Comparison of ENCODE assay signal across 10 cellular contexts in genomic region chr2:42791606-42792005, GRCh38. TPM values are rescaled to one million over a fixed set of nuclear protein-coding genes. Genes with fewer than 3 reads are reported as not detected.
A peak's percentile ranks its signal among the peaks of the same experiment; 100 is the strongest.
DNase-seq lines count a peak whose midpoint lies in the region; ATAC-seq lines count a peak whose summit lies in the region.
"Had no signal": no experiment of that assay in that cellular context is flagged by ENCODE, and none has a peak within 500 bp of the region (broad histone marks: within the 10 kb centered on the region; RNA-seq: fewer than 3 reads in every experiment).

No MANE protein-coding gene starts in this region.

- no peak overlapping the region for H2BK5ac ChIP-seq in mesendoderm (ENCODE audit: low read length)

- no peaks in the 10 kb centered on the region for H3K9me3 ChIP-seq in subcutaneous abdominal adipose tissue (ENCODE audit: control insufficient read depth in 5 of 5, low read length in 5 of 5)

- H3K27me3 Mint-ChIP-seq in T-helper 1 cell treated with Interleukin-12 subunit alpha and Interleukin-12 subunit beta and Interleukin-4 antibody, amounts not matched to agents 30 μg/mL and 1 μg/mL, for 36 hours (ENCODE audit: low read depth) = peaks cover 46% of the 10 kb centered on the region
- peaks cover 21% of the 10 kb centered on the region for H3K27me3 Mint-ChIP-seq in activated naive CD8-positive, alpha-beta T cell

- no peak overlapping the region for H4K8ac ChIP-seq in mesendoderm (ENCODE audit: low read depth, low read length)

- H2AK5ac ChIP-seq in mesendoderm (ENCODE audit: low read length) = no peak overlapping the region

- ATAC-seq in HG02938 (IDR thresholded peaks at IDR 0.05; ENCODE audit: unreplicated experiment) (no peak), HG03039 (IDR thresholded peaks at IDR 0.05; ENCODE audit: unreplicated experiment) (no peak)

- peaks cover 18% of the 10 kb centered on the region for H3K4me1 Mint-ChIP-seq in T-helper 1 cell treated with Interleukin-12 subunit alpha and Interleukin-12 subunit beta and Interleukin-4 antibody, amounts not matched to agents 30 μg/mL and 1 μg/mL, for 36 hours (ENCODE audit: low read depth)
- H3K4me1 Mint-ChIP-seq in activated naive CD8-positive, alpha-beta T cell (ENCODE audit: low read depth) = peaks cover 24% of the 10 kb centered on the region

- no peak overlapping the region for H2BK15ac ChIP-seq in mesendoderm (replicated peaks; ENCODE audit: low read depth)

- H3K4me3 ChIP-seq in mesendoderm (ENCODE audit: low read length) (no peak overlapping the region), subcutaneous abdominal adipose tissue (ENCODE audit: low read depth in 1 of 5, low read length in 5 of 5) (peak overlapping the region; percentile 71 to 80 (median 77))

- no peaks in the 10 kb centered on the region for H3K79me2 ChIP-seq in mesendoderm (ENCODE audit: control insufficient read depth, insufficient read depth, low read length)

- no CpG with 5 or more reads among the region's 4 CpGs for WGBS in mesendoderm (ENCODE audit: extremely low coverage, insufficient coverage, low lambda C conversion rate)

- peak overlapping the region; percentile 2 for H3K23ac ChIP-seq in mesendoderm (ENCODE audit: low read length)

- no peak overlapping the region for H2BK120ac ChIP-seq in mesendoderm (ENCODE audit: low read depth, low read length)

- H3K4me2 ChIP-seq in mesendoderm (ENCODE audit: low read length) = no peak overlapping the region

- peaks cover 2% of the 10 kb centered on the region for H3K79me1 ChIP-seq in mesendoderm (ENCODE audit: low read length)

- no peak overlapping the region for H3K27ac Mint-ChIP-seq in T-helper 1 cell treated with Interleukin-12 subunit alpha and Interleukin-12 subunit beta and Interleukin-4 antibody, amounts not matched to agents 30 μg/mL and 1 μg/mL, for 36 hours
- H3K27ac Mint-ChIP-seq in activated naive CD8-positive, alpha-beta T cell = no peak overlapping the region

- peak overlapping the region; percentile 77 for H3K56ac ChIP-seq in mesendoderm (ENCODE audit: low read length)

- DNase-seq in T-helper 1 cell = no peak
- no peak for DNase-seq in mesendoderm
- no peak for DNase-seq in activated CD8-positive, alpha-beta memory T cell treated with anti-CD3 and anti-CD28 coated beads, Interleukin-2, amount 50 U/mL, for 48 hours
- DNase-seq: GDM1 had no signal

- no peaks in the 10 kb centered on the region for H3K9me3 Mint-ChIP-seq in T-helper 1 cell treated with Interleukin-12 subunit alpha and Interleukin-12 subunit beta and Interleukin-4 antibody, amounts not matched to agents 30 μg/mL and 1 μg/mL, for 36 hours
- no peaks in the 10 kb centered on the region for H3K9me3 Mint-ChIP-seq in activated naive CD8-positive, alpha-beta T cell (ENCODE audit: low read depth)

- H4K5ac ChIP-seq in mesendoderm (ENCODE audit: low read length) = no peak overlapping the region

- peak overlapping the region; percentile 85 for H3K18ac ChIP-seq in mesendoderm (ENCODE audit: low read length)

- H3K36me3 Mint-ChIP-seq in T-helper 1 cell treated with Interleukin-12 subunit alpha and Interleukin-12 subunit beta and Interleukin-4 antibody, amounts not matched to agents 30 μg/mL and 1 μg/mL, for 36 hours (ENCODE audit: low read depth) = peaks cover 3% of the 10 kb centered on the region
- H3K36me3 Mint-ChIP-seq in activated naive CD8-positive, alpha-beta T cell = peaks cover 8% of the 10 kb centered on the region

- H3K27me3 ChIP-seq in mesendoderm (ENCODE audit: insufficient read depth, low read length, poor library complexity) = no peaks in the 10 kb centered on the region
- no peaks in the 10 kb centered on the region for H3K27me3 ChIP-seq in subcutaneous abdominal adipose tissue (ENCODE audit: control insufficient read depth in 5 of 5, insufficient read depth in 4 of 5, low read length in 5 of 5)

- no peak overlapping the region for H3K27ac ChIP-seq in mesendoderm (ENCODE audit: low read depth, low read length)
- H3K27ac ChIP-seq in subcutaneous abdominal adipose tissue (ENCODE audit: low read depth, low read length) = no peak overlapping the region
- H3K27ac ChIP-seq: 22Rv1 had no signal

- H3K4me3 Mint-ChIP-seq in T-helper 1 cell treated with Interleukin-12 subunit alpha and Interleukin-12 subunit beta and Interleukin-4 antibody, amounts not matched to agents 30 μg/mL and 1 μg/mL, for 36 hours = peak overlapping the region; percentile 11
- H3K4me3 Mint-ChIP-seq in activated naive CD8-positive, alpha-beta T cell = peak overlapping the region; percentile 85

- H3K36me3 ChIP-seq in mesendoderm (ENCODE audit: control insufficient read depth, insufficient read depth, low read length) (no peaks in the 10 kb centered on the region), subcutaneous abdominal adipose tissue (ENCODE audit: control insufficient read depth in 5 of 5, insufficient read depth in 5 of 5, low read length in 5 of 5) (peaks cover 0 to 5% (median 0%) of the 10 kb centered on the region in 5 donors)

- H3K9ac ChIP-seq in mesendoderm (ENCODE audit: low read length) = peak overlapping the region; percentile 89
- peak overlapping the region in 2 of 5 donors; percentile 50 to 85 for H3K9ac ChIP-seq in subcutaneous abdominal adipose tissue (ENCODE audit: low read length in 5 of 5)

- H3K4me1 ChIP-seq in mesendoderm (ENCODE audit: control insufficient read depth, low read depth, low read length) (peaks cover 9% of the 10 kb centered on the region), subcutaneous abdominal adipose tissue (ENCODE audit: control insufficient read depth in 5 of 5, insufficient read depth in 5 of 5, low read length in 5 of 5) (peaks cover 0 to 27% (median 23%) of the 10 kb centered on the region in 5 donors)

- H3K4ac ChIP-seq in mesendoderm (ENCODE audit: low read depth, low read length) = no peak overlapping the region

RNA-seq across cellular contexts. Expression of gene HAAO, which starts 0.8 kb away (rescaled TPM):
- polyA plus RNA-seq in mesendoderm (2013, experiment 1 of 2) = 2.7 TPM
- polyA plus RNA-seq in mesendoderm (2013, experiment 2 of 2) = 2.9 TPM

RNA-seq across cellular contexts. Expression of gene OXER1, which starts 27.7 kb away (rescaled TPM):
- polyA plus RNA-seq in mesendoderm (2013, experiment 1 of 2) = 0.95 TPM
- 0.78 TPM for polyA plus RNA-seq in mesendoderm (2013, experiment 2 of 2)
